ENCODE assay signal across 25 cellular contexts in genomic region chr5:1527533-1528205, GRCh38. TPM values are rescaled to one million over a fixed set of nuclear protein-coding genes. Genes with fewer than 3 reads are reported as not detected.
DNase-seq lines count a peak whose midpoint lies in the region; ATAC-seq and TF ChIP-seq lines count a peak whose summit lies in the region.
"Had no signal": no experiment of that assay in that cellular context is flagged by ENCODE, and none has a peak within 500 bp of the region (broad histone marks: within the 10 kb centered on the region; RNA-seq: fewer than 3 reads in every experiment).

No MANE protein-coding gene starts in this region.

- no peak for ATAC-seq in activated T-cell treated with anti-CD3 and anti-CD28 coated beads, Interleukin-2, amount 50 U/mL, for 72 hours (replicated peaks in 1 of 2)
- no peak for ATAC-seq in GM21447 (IDR thresholded peaks at IDR 0.05; ENCODE audit: unreplicated experiment)
- ATAC-seq: Right ventricle myocardium inferior had no signal

- H3K27ac Mint-ChIP-seq in activated T-cell treated with anti-CD3 and anti-CD28 coated beads, Interleukin-2, amount 50 U/mL, for 72 hours = peak overlapping the region; percentile 19
- peak overlapping the region; percentile 53 for H3K27ac Mint-ChIP-seq in dendritic cell treated with granulocyte-macrophage colony-stimulating factor and Interleukin-4, amounts not matched to agents 40 ng/mL and 50 ng/mL, for 4 days
- no peak overlapping the region for H3K27ac Mint-ChIP-seq in mesothelial cell of epicardium

- TF ChIP-seq CTCF in mesothelial cell of epicardium (IDR thresholded peaks at IDR 0.05; ENCODE audit: unreplicated experiment) = no peak

- no peaks in the 10 kb centered on the region for H3K36me3 ChIP-seq in H7 (replicated peaks; ENCODE audit: control insufficient read depth, insufficient read depth, low read length)

- H3K4me1 Mint-ChIP-seq in activated T-cell treated with anti-CD3 and anti-CD28 coated beads, Interleukin-2, amount 50 U/mL, for 72 hours (ENCODE audit: low read depth) = peaks cover 12% of the 10 kb centered on the region
- peaks cover 23% of the 10 kb centered on the region for H3K4me1 Mint-ChIP-seq in dendritic cell treated with granulocyte-macrophage colony-stimulating factor and Interleukin-4, amounts not matched to agents 40 ng/mL and 50 ng/mL, for 4 days (ENCODE audit: low read depth)
- H3K4me1 Mint-ChIP-seq in mesothelial cell of epicardium = peaks cover 2% of the 10 kb centered on the region

- DNase-seq in activated T-cell treated with anti-CD3 and anti-CD28 coated beads, Interleukin-2, amount 50 U/mL, for 72 hours = no peak
- no peak for DNase-seq in activated T-cell treated with anti-CD3 and anti-CD28 coated beads, Interleukin-2, amount 50 U/mL, for 1 hour
- DNase-seq in H7 = peak; percentile 47
- peak; percentile 37 for DNase-seq in posterior vena cava (ENCODE audit: low spot score)
- no peak for DNase-seq in mesothelial cell of epicardium (ENCODE audit: low spot score in 2 of 2, unreplicated experiment in 2 of 2)
- no peak for DNase-seq in NCI-H2081 (lab: John Stamatoyannopoulos, UW)
- DNase-seq: activated CD4-positive, alpha-beta T cell treated with anti-CD3 and anti-CD28 coated beads, Interleukin-2, amount 50 U/mL, for 48 hours; activated naive CD4-positive, alpha-beta T cell; activated T-cell treated with anti-CD3 and anti-CD28 coated beads for 4 hours; anterior cingulate cortex; CD4-positive, alpha-beta memory T cell; dermis blood vessel endothelial cell; IMR-90; kidney glomerular epithelial cell; mesenchymal stem cell; naive B cell; NCI-H1417 treated with DMSO at 0.1 percent for 48 hours; NCI-H446 treated with DMSO at 0.1 percent for 48 hours; OCI-M1; stimulated activated CD4-positive, alpha-beta T cell treated with anti-CD3 and anti-CD28 coated beads, Interleukin-12 subunit alpha, Interleukin-12 subunit beta, amount 100 ng/mL, for 4 hours; stimulated activated CD4-positive, alpha-beta T cell treated with anti-CD3 and anti-CD28 coated beads, Interleukin-4, amount 100 ng/mL, for 24 hours; trophoblast cell had no signal

- no peaks in the 10 kb centered on the region for H3K27me3 ChIP-seq in H7 (ENCODE audit: control insufficient read depth, insufficient read depth, low read length)

- no peaks in the 10 kb centered on the region for H3K27me3 Mint-ChIP-seq in activated T-cell treated with anti-CD3 and anti-CD28 coated beads, Interleukin-2, amount 50 U/mL, for 72 hours (ENCODE audit: low read depth)
- H3K27me3 Mint-ChIP-seq in dendritic cell treated with granulocyte-macrophage colony-stimulating factor and Interleukin-4, amounts not matched to agents 40 ng/mL and 50 ng/mL, for 4 days = peaks cover 2% of the 10 kb centered on the region
- H3K27me3 Mint-ChIP-seq in mesothelial cell of epicardium (ENCODE audit: low read depth) = peaks cover 4% of the 10 kb centered on the region
- H3K27me3 Mint-ChIP-seq: CD4-positive, alpha-beta memory T cell; naive B cell had no signal

- no peaks in the 10 kb centered on the region for H3K36me3 Mint-ChIP-seq in activated T-cell treated with anti-CD3 and anti-CD28 coated beads, Interleukin-2, amount 50 U/mL, for 72 hours (ENCODE audit: insufficient read depth in 2 of 2)
- H3K36me3 Mint-ChIP-seq in dendritic cell treated with granulocyte-macrophage colony-stimulating factor and Interleukin-4, amounts not matched to agents 40 ng/mL and 50 ng/mL, for 4 days (ENCODE audit: low read depth) = peaks cover 4% of the 10 kb centered on the region
- H3K36me3 Mint-ChIP-seq in mesothelial cell of epicardium = no peaks in the 10 kb centered on the region
- H3K36me3 Mint-ChIP-seq: naive B cell had no signal

- H3K9me3 Mint-ChIP-seq in activated T-cell treated with anti-CD3 and anti-CD28 coated beads, Interleukin-2, amount 50 U/mL, for 72 hours = no peaks in the 10 kb centered on the region
- H3K9me3 Mint-ChIP-seq in dendritic cell treated with granulocyte-macrophage colony-stimulating factor and Interleukin-4, amounts not matched to agents 40 ng/mL and 50 ng/mL, for 4 days = no peaks in the 10 kb centered on the region
- H3K9me3 Mint-ChIP-seq in mesothelial cell of epicardium = peaks cover 6% of the 10 kb centered on the region
- H3K9me3 Mint-ChIP-seq: CD4-positive, alpha-beta memory T cell; naive B cell had no signal

- intact Hi-C loops in dendritic cell treated with granulocyte-macrophage colony-stimulating factor and Interleukin-4, amounts not matched to agents 40 ng/mL and 50 ng/mL, for 4 days (cut with micrococcal nuclease) = no loop called here
- intact Hi-C loops in posterior vena cava (cut with DNase I) = no loop called here

- no peak overlapping the region for H3K4me3 Mint-ChIP-seq in activated T-cell treated with anti-CD3 and anti-CD28 coated beads, Interleukin-2, amount 50 U/mL, for 72 hours
- H3K4me3 Mint-ChIP-seq in dendritic cell treated with granulocyte-macrophage colony-stimulating factor and Interleukin-4, amounts not matched to agents 40 ng/mL and 50 ng/mL, for 4 days = no peak overlapping the region
- no peak overlapping the region for H3K4me3 Mint-ChIP-seq in mesothelial cell of epicardium

- H3K4me3 ChIP-seq in H7 (ENCODE audit: insufficient read depth, low read depth, low read length) = no peak overlapping the region

RNA-seq across cellular contexts. Expression of gene LPCAT1, which starts 3.9 kb away (rescaled TPM):
- 10 to 100 TPM; 31.3 to 37.7 TPM for total RNA-seq in activated T-cell treated with anti-CD3 and anti-CD28 coated beads, Interleukin-2, amount 50 U/mL, for 72 hours
- total RNA-seq in H7 (2014; rRNA removed; shearing (Covaris generic)) = 70.2 and 77.5 TPM in 2 replicates
- total RNA-seq in posterior vena cava (10 to 100 TPM; 30.8 to 36.9 TPM), mesothelial cell of epicardium (73.9 to 76.8 TPM (median 74.8 TPM) in 3 replicates)

Comparison
In these comparisons a context has a peak if more than half of its experiments do, and no peak if none do; other contexts are left out.
1. DNase-seq: peak in H7 (single experiment) and posterior vena cava (single experiment); none in activated T-cell treated with anti-CD3 and anti-CD28 coated beads, Interleukin-2, amount 50 U/mL, for 72 hours (0 of 2), activated T-cell treated with anti-CD3 and anti-CD28 coated beads, Interleukin-2, amount 50 U/mL, for 1 hour (single experiment), mesothelial cell of epicardium (0 of 2) and NCI-H2081 (0 of 2).